Comparison of ENCODE assay signal across 1 cellular context in the genomic region with DNA sequence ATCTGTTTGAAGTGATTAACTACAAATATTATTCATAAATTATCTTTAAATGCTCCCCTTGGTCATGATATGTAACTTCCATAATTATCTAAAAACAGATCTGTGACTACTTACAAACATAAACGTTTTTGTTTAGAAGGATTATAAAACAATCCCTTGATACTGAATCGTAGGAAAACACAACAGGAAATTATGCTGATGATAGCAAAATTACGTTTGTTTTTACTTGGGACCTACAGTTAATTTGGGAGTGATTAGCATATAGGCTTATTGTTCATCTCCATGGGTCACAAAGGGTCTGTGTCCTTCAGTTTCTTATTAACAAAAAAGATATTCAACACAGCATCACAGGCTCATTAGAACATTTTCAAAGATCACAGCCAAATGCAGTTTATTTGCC.
TF ChIP-seq lines count a peak whose summit lies in the region.

No MANE protein-coding gene starts in this region.

TF ChIP-seq in H1, 55 proteins besides CTCF, POLR2A, EP300 and RAD21 (continued from another document):
- TF ChIP-seq MAFK (IDR thresholded peaks at IDR 0.05; ENCODE audit: low read depth, low read length), result peak; percentile 86; the same call in 1 of the 2 replicates
